ENCODE assay signal across 22 cellular contexts in genomic region chr5:172608773-172609172, GRCh38.
"Had no signal": no experiment of that assay in that cellular context is flagged by ENCODE, and none has a peak within 500 bp of the region (broad histone marks: within the 10 kb centered on the region; RNA-seq: fewer than 3 reads in every experiment).

No MANE protein-coding gene starts in this region.

- FAIRE-seq: endometrium, kidney, pancreas had no signal

- H3K9me3 ChIP-seq: pancreas, prostate gland, sigmoid colon had no signal

- H3K27me3 ChIP-seq: gastroesophageal sphincter, hepatocyte, pancreas, sigmoid colon, stomach, transverse colon had no signal

- H3K4me1 ChIP-seq: pancreas, prostate gland, transverse colon had no signal

- ATAC-seq: esophagus mucosa; gastroesophageal sphincter; left colon; naive thymus-derived CD4-positive, alpha-beta T cell; pancreas; stimulated activated naive B cell treated with anti-CD40 and anti-IgM and Interleukin-4, amounts not matched to agents 10 μg/mL and 1 μg/mL and 100 μg/mL, for 72 hours had no signal

- DNase-seq: effector memory CD4-positive, alpha-beta T cell; glutamatergic neuron; kidney; left colon; naive thymus-derived CD4-positive, alpha-beta T cell; occipital lobe; pancreas; retina; sigmoid colon; stimulated activated CD4-positive, alpha-beta T cell treated with anti-CD3 and anti-CD28 coated beads, Interleukin-2, amount 100 ng/mL, for 24 hours; stimulated activated CD4-positive, alpha-beta T cell treated with anti-CD3 and anti-CD28 coated beads, Interleukin-4, amount 100 ng/mL, for 4 hours; stimulated activated naive B cell treated with anti-CD40 and anti-IgM and Interleukin-4, amounts not matched to agents 10 μg/mL and 1 μg/mL and 100 μg/mL, for 72 hours; stomach; substantia nigra; transverse colon had no signal

- H3K36me3 ChIP-seq: gastroesophageal sphincter, pancreas, prostate gland, sigmoid colon, stomach, thoracic aorta, transverse colon had no signal

- H3K4me2 ChIP-seq: hepatocyte had no signal

- H3K4me3 ChIP-seq: gastroesophageal sphincter, hepatocyte, pancreas, prostate gland, sigmoid colon, skin epidermis, stomach, thoracic aorta, transverse colon had no signal

- H3K27ac ChIP-seq: hepatocyte, pancreas, prostate gland, skin epidermis, stomach, thoracic aorta, transverse colon had no signal

- H3K79me2 ChIP-seq: hepatocyte had no signal

- H2AFZ ChIP-seq: hepatocyte had no signal
